ENCODE assay signal across 8 cellular contexts in genomic region chr12:11981174-11981733, GRCh38.
A peak's percentile ranks its signal among the peaks of the same experiment; 100 is the strongest.
DNase-seq lines count a peak whose midpoint lies in the region; ATAC-seq and TF ChIP-seq lines count a peak whose summit lies in the region.
"Had no signal": no experiment of that assay in that cellular context is flagged by ENCODE, and none has a peak within 500 bp of the region (broad histone marks: within the 10 kb centered on the region; RNA-seq: fewer than 3 reads in every experiment).

No MANE protein-coding gene starts in this region.

- peak; percentile 74 for ATAC-seq in GM19438 (IDR thresholded peaks at IDR 0.05; ENCODE audit: low read depth, unreplicated experiment)
- ATAC-seq in HG03354 (IDR thresholded peaks at IDR 0.05; ENCODE audit: poor library complexity, severe bottlenecking, unreplicated experiment), result peak; percentile 86

- intact Hi-C loops in activated CD4-positive, alpha-beta memory T cell treated with anti-CD3 and anti-CD28 coated beads for 36 hours (cut with micrococcal nuclease), result loop anchor here (1.0 to 2.0 kb wide), 11 partner anchors 18 to 332 kb away; partner anchors contain the start of gene ETV6
- intact Hi-C loops in A673 (cut with micrococcal nuclease; ENCODE audit: unreplicated experiment), result no loop called here

- H3K27me3 Mint-ChIP-seq in activated CD4-positive, alpha-beta memory T cell treated with anti-CD3 and anti-CD28 coated beads for 36 hours, result no peaks in the 10 kb centered on the region

- POLR2A ChIA-PET in activated CD4-positive, alpha-beta memory T cell treated with anti-CD3 and anti-CD28 coated beads for 36 hours (lab: Charles Lee), result interaction anchor here (0.7 to 6.0 kb wide), 13 partner anchors 17 to 332 kb away, joined by 3 to 95 read pairs (median 6); partner anchors contain the start of gene ETV6
- POLR2A ChIA-PET in A673 (lab: Charles Lee; ENCODE audit: low non-redundant PET), result no interaction called here

- CTCF ChIA-PET in activated CD4-positive, alpha-beta memory T cell treated with anti-CD3 and anti-CD28 coated beads for 36 hours (lab: Charles Lee), result interaction anchor here (0.8 to 4.1 kb wide), 10 partner anchors 15 to 400 kb away, joined by 3 to 46 read pairs (median 3); no protein-coding TSS in a partner anchor
- CTCF ChIA-PET in A673 (lab: Charles Lee), result no interaction called here

- no peaks in the 10 kb centered on the region for H3K4me1 ChIP-seq in A673 (ENCODE audit: insufficient read depth, low read length, poor library complexity, severe bottlenecking)

- peak; percentile 78 for DNase-seq in activated CD4-positive, alpha-beta memory T cell treated with anti-CD3 and anti-CD28 coated beads for 36 hours
- peak; percentile 22 for DNase-seq in myocyte (ENCODE audit: low read depth)
- no peak for DNase-seq in NCI-H2081 treated with DMSO at 0.1 percent for 48 hours (lab: John Stamatoyannopoulos, UW)
- DNase-seq in A673 (ENCODE audit: low spot score), result no peak
- DNase-seq in superior temporal gyrus (ENCODE audit: extremely low spot score), result no peak

- no peaks in the 10 kb centered on the region for H3K27me3 ChIP-seq in A673 (replicated peaks; ENCODE audit: insufficient read depth, low read depth, low read length, poor library complexity)

- no peaks in the 10 kb centered on the region for H3K36me3 ChIP-seq in A673 (ENCODE audit: insufficient read depth, low read length, poor library complexity, severe bottlenecking)

- H3K4me3 ChIP-seq in A673 (ENCODE audit: low read depth, low read length, poor library complexity, severe bottlenecking), result no peak overlapping the region

- H3K27ac Mint-ChIP-seq in activated CD4-positive, alpha-beta memory T cell treated with anti-CD3 and anti-CD28 coated beads for 36 hours, result peak overlapping the region; percentile 99

- H3K9me3 ChIP-seq in A673 (ENCODE audit: low read depth, low read length, poor library complexity, severe bottlenecking), result no peaks in the 10 kb centered on the region

- H3K27ac ChIP-seq in A673 (ENCODE audit: low read depth, low read length, poor library complexity, severe bottlenecking), result no peak overlapping the region

- peak overlapping the region; percentile 36 for H3K4me3 Mint-ChIP-seq in activated CD4-positive, alpha-beta memory T cell treated with anti-CD3 and anti-CD28 coated beads for 36 hours
- H3K4me3 Mint-ChIP-seq: neural crest cell had no signal

- BruUV-seq in A673 (replicated peaks; lab: Mats Ljungman, UMichigan), result no TSS peak

- peaks cover 8% of the 10 kb centered on the region for H3K36me3 Mint-ChIP-seq in activated CD4-positive, alpha-beta memory T cell treated with anti-CD3 and anti-CD28 coated beads for 36 hours

- no peak for TF ChIP-seq CTCF in A673 (conservative IDR thresholded peaks at IDR 0.05; ENCODE audit: low read depth, low read length)

- H3K9me3 Mint-ChIP-seq in activated CD4-positive, alpha-beta memory T cell treated with anti-CD3 and anti-CD28 coated beads for 36 hours, result peaks cover 2% of the 10 kb centered on the region

- peaks cover 68% of the 10 kb centered on the region for H3K4me1 Mint-ChIP-seq in activated CD4-positive, alpha-beta memory T cell treated with anti-CD3 and anti-CD28 coated beads for 36 hours (ENCODE audit: low read depth)
- H3K4me1 Mint-ChIP-seq: neural crest cell had no signal

Comparison
In these comparisons a context has a peak if more than half of its experiments do, and no peak if none do; other contexts are left out.
1. DNase-seq: peak in activated CD4-positive, alpha-beta memory T cell treated with anti-CD3 and anti-CD28 coated beads for 36 hours (single experiment) and myocyte (single experiment); none in NCI-H2081 treated with DMSO at 0.1 percent for 48 hours (single experiment), A673 (single experiment) and superior temporal gyrus (single experiment).